10 cellular contexts compared by ENCODE assay signal in genomic region chr21:38295997-38296764, GRCh38. TPM values are rescaled to one million over a fixed set of nuclear protein-coding genes. Genes with fewer than 3 reads are reported as not detected.
DNase-seq lines count a peak whose midpoint lies in the region; ATAC-seq and TF ChIP-seq lines count a peak whose summit lies in the region.
"Had no signal": no experiment of that assay in that cellular context is flagged by ENCODE, and none has a peak within 500 bp of the region (broad histone marks: within the 10 kb centered on the region; RNA-seq: fewer than 3 reads in every experiment).

No MANE protein-coding gene starts in this region.

- TF ChIP-seq EP300 in upper lobe of left lung (IDR thresholded peaks at IDR 0.05) = peak in 1 of 4 donors; percentile 20

- peaks cover 34 to 56% (median 53%) of the 10 kb centered on the region in 4 donors for H3K4me1 ChIP-seq in upper lobe of left lung

- ATAC-seq in activated naive CD8-positive, alpha-beta T cell treated with anti-CD3 and anti-CD28 coated beads, Interleukin-2, amount 50 U/mL, for 24 hours = no peak
- peak; percentile 74 for ATAC-seq in upper lobe of left lung (ENCODE audit: low FRiP score in 2 of 2)

- H3K36me3 Mint-ChIP-seq in activated naive CD8-positive, alpha-beta T cell treated with anti-CD3 and anti-CD28 coated beads for 36 hours = no peaks in the 10 kb centered on the region
- H3K36me3 Mint-ChIP-seq in activated naive CD8-positive, alpha-beta T cell treated with anti-CD3 and anti-CD28 coated beads, Interleukin-2, amount 50 U/mL, for 24 hours (ENCODE audit: low read depth) = no peaks in the 10 kb centered on the region
- H3K36me3 Mint-ChIP-seq in type B pancreatic cell = no peaks in the 10 kb centered on the region

- H3K36me3 ChIP-seq in upper lobe of left lung = peaks cover 0 to 4% (median 0%) of the 10 kb centered on the region in 4 donors

- H3K27ac ChIP-seq in coronary artery = peak overlapping the region in 1 of 2 donors; percentile 53
- H3K27ac ChIP-seq in upper lobe of left lung = peak overlapping the region; percentile 51 to 80 (median 72)

- H3K4me3 ChIP-seq in coronary artery = peak overlapping the region; percentile 4
- no peak overlapping the region for H3K4me3 ChIP-seq in upper lobe of left lung

- H3K9me3 ChIP-seq in upper lobe of left lung = no peaks in the 10 kb centered on the region

- H3K9me3 Mint-ChIP-seq in activated naive CD8-positive, alpha-beta T cell treated with anti-CD3 and anti-CD28 coated beads for 36 hours = no peaks in the 10 kb centered on the region
- no peaks in the 10 kb centered on the region for H3K9me3 Mint-ChIP-seq in activated naive CD8-positive, alpha-beta T cell treated with anti-CD3 and anti-CD28 coated beads, Interleukin-2, amount 50 U/mL, for 24 hours
- no peaks in the 10 kb centered on the region for H3K9me3 Mint-ChIP-seq in type B pancreatic cell

- DNase-seq in activated naive CD8-positive, alpha-beta T cell treated with anti-CD3 and anti-CD28 coated beads for 36 hours = no peak
- no peak for DNase-seq in activated naive CD8-positive, alpha-beta T cell treated with anti-CD3 and anti-CD28 coated beads, Interleukin-2, amount 50 U/mL, for 24 hours
- DNase-seq in coronary artery (ENCODE audit: low spot score) (no peak), lung microvascular endothelial cell (ENCODE audit: low read depth in 2 of 2) (peak; percentile 71 to 78), upper lobe of left lung (no peak), NAMALWA (ENCODE audit: low spot score) (no peak), cerebellar nuclear complex (lab: John Stamatoyannopoulos, UW) (no peak), type B pancreatic cell (ENCODE audit: extremely low spot score, unreplicated experiment) (no peak)
- DNase-seq: hippocampal formation had no signal

- H3K4me3 Mint-ChIP-seq in activated naive CD8-positive, alpha-beta T cell treated with anti-CD3 and anti-CD28 coated beads for 36 hours = no peak overlapping the region
- H3K4me3 Mint-ChIP-seq in activated naive CD8-positive, alpha-beta T cell treated with anti-CD3 and anti-CD28 coated beads, Interleukin-2, amount 50 U/mL, for 24 hours = no peak overlapping the region
- no peak overlapping the region for H3K4me3 Mint-ChIP-seq in type B pancreatic cell

- peaks cover 8% of the 10 kb centered on the region for H3K27me3 Mint-ChIP-seq in activated naive CD8-positive, alpha-beta T cell treated with anti-CD3 and anti-CD28 coated beads for 36 hours
- H3K27me3 Mint-ChIP-seq in activated naive CD8-positive, alpha-beta T cell treated with anti-CD3 and anti-CD28 coated beads, Interleukin-2, amount 50 U/mL, for 24 hours = peaks cover 7% of the 10 kb centered on the region
- H3K27me3 Mint-ChIP-seq in type B pancreatic cell = no peaks in the 10 kb centered on the region

- peak overlapping the region; percentile 30 for H3K27ac Mint-ChIP-seq in activated naive CD8-positive, alpha-beta T cell treated with anti-CD3 and anti-CD28 coated beads for 36 hours
- H3K27ac Mint-ChIP-seq in activated naive CD8-positive, alpha-beta T cell treated with anti-CD3 and anti-CD28 coated beads, Interleukin-2, amount 50 U/mL, for 24 hours = no peak overlapping the region
- H3K27ac Mint-ChIP-seq in type B pancreatic cell = no peak overlapping the region

- TF ChIP-seq CTCF in coronary artery (IDR thresholded peaks at IDR 0.05) (no peak), upper lobe of left lung (IDR thresholded peaks at IDR 0.05) (no peak), type B pancreatic cell (conservative IDR thresholded peaks at IDR 0.05) (no peak)

- 26 to 33% methylated on average over 8 of the region's 8 CpGs for WGBS in upper lobe of left lung, 2 donors

- TF ChIP-seq POLR2A in upper lobe of left lung (IDR thresholded peaks at IDR 0.05) = no peak

- H3K4me1 Mint-ChIP-seq in activated naive CD8-positive, alpha-beta T cell treated with anti-CD3 and anti-CD28 coated beads for 36 hours = peaks cover 38% of the 10 kb centered on the region
- peaks cover 19% of the 10 kb centered on the region for H3K4me1 Mint-ChIP-seq in activated naive CD8-positive, alpha-beta T cell treated with anti-CD3 and anti-CD28 coated beads, Interleukin-2, amount 50 U/mL, for 24 hours
- peaks cover 41% of the 10 kb centered on the region for H3K4me1 Mint-ChIP-seq in type B pancreatic cell (ENCODE audit: unreplicated experiment)

- no peaks in the 10 kb centered on the region for H3K27me3 ChIP-seq in upper lobe of left lung

RNA-seq across cellular contexts. Expression of gene KCNJ15, which starts 39.4 kb away (rescaled TPM):
- 1 to 10 TPM in 1 of 2 experiments, under 1 TPM in 1; 0.36 to 1.1 TPM for total RNA-seq in activated naive CD8-positive, alpha-beta T cell treated with anti-CD3 and anti-CD28 coated beads for 36 hours
- total RNA-seq in lung microvascular endothelial cell (0.22 and 0.99 TPM in 2 replicates), upper lobe of left lung (10 to 100 TPM; 17.9 to 93.0 (median 48.6) TPM), type B pancreatic cell (ENCODE audit: low replicate concordance) (3.9 and 4.9 TPM in 2 replicates)
- total RNA-seq: cerebellum had no signal

Comparison
In these comparisons a context has a peak if more than half of its experiments do, and no peak if none do; other contexts are left out.
1. DNase-seq: peak in lung microvascular endothelial cell (2 of 2); none in activated naive CD8-positive, alpha-beta T cell treated with anti-CD3 and anti-CD28 coated beads for 36 hours (single experiment), activated naive CD8-positive, alpha-beta T cell treated with anti-CD3 and anti-CD28 coated beads, Interleukin-2, amount 50 U/mL, for 24 hours (single experiment), coronary artery (single experiment), upper lobe of left lung (0 of 2), NAMALWA (single experiment), cerebellar nuclear complex (0 of 2) and type B pancreatic cell (single experiment).